ENCODE assay signal across 12 cellular contexts in the genomic region with DNA sequence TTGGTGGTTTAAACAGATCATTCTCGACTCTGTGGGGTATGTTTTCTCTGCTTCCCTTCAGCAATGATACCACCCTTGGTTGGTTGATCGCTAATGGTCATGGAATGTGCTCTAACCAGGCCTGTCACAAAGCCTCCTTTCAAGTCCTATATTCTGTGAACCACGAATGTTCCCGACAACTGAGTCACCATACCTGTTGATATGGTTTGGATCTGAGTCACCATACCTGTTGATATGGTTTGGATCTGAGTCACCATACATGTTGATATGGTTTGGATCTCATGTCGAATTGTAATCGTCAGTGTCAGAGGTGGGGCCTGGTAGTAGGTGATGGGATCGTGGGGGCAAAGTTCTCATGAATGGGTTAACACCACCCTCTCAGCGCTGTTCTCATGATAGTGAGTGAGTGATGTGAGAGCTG.
A peak's percentile ranks its signal among the peaks of the same experiment; 100 is the strongest.
DNase-seq lines count a peak whose midpoint lies in the region; ATAC-seq and TF ChIP-seq lines count a peak whose summit lies in the region.
"Had no signal": no experiment of that assay in that cellular context is flagged by ENCODE, and none has a peak within 500 bp of the region (broad histone marks: within the 10 kb centered on the region; RNA-seq: fewer than 3 reads in every experiment).

No MANE protein-coding gene starts in this region.

- H3K36me3 Mint-ChIP-seq in activated T-cell treated with anti-CD3 and anti-CD28 coated beads, Interleukin-2, amount 50 U/mL, for 24 hours (ENCODE audit: low read depth), result peaks cover 45% of the 10 kb centered on the region

- H3K4me3 Mint-ChIP-seq in activated T-cell treated with anti-CD3 and anti-CD28 coated beads, Interleukin-2, amount 50 U/mL, for 24 hours, result no peak overlapping the region
- H3K4me3 Mint-ChIP-seq: effector memory CD8-positive, alpha-beta T cell; neural crest cell; T-helper 1 cell treated with Interleukin-12 subunit alpha and Interleukin-12 subunit beta and Interleukin-4 antibody, amounts not matched to agents 30 μg/mL and 1 μg/mL, for 36 hours had no signal

- peak overlapping the region; percentile 82 for H3K27ac Mint-ChIP-seq in activated T-cell treated with anti-CD3 and anti-CD28 coated beads, Interleukin-2, amount 50 U/mL, for 24 hours
- H3K27ac Mint-ChIP-seq: effector memory CD8-positive, alpha-beta T cell; T-helper 1 cell treated with Interleukin-12 subunit alpha and Interleukin-12 subunit beta and Interleukin-4 antibody, amounts not matched to agents 30 μg/mL and 1 μg/mL, for 36 hours had no signal

- peak; percentile 13 for DNase-seq in stimulated activated naive CD4-positive, alpha-beta T cell treated with Interleukin-2 at 50 U/mL for 16 hours (lab: John Stamatoyannopoulos, UW)
- DNase-seq in stimulated activated naive CD4-positive, alpha-beta T cell (lab: John Stamatoyannopoulos, UW), result no peak
- DNase-seq in activated T-cell treated with anti-CD3 and anti-CD28 coated beads, Interleukin-2, amount 50 U/mL, for 24 hours, result no peak
- DNase-seq in foreskin melanocyte (peak; percentile 35), NCI-H526 treated with DMSO at 0.1 percent for 48 hours (lab: John Stamatoyannopoulos, UW) (no peak), erythroblast (lab: John Stamatoyannopoulos, UW) (no peak)
- DNase-seq in activated effector memory CD4-positive, alpha-beta T cell treated with anti-CD3 and anti-CD28 coated beads, Interleukin-2, amount 50 U/mL, for 16 hours, result no peak
- DNase-seq: effector memory CD8-positive, alpha-beta T cell; NCI-H510A had no signal

- peaks cover 3% of the 10 kb centered on the region for H3K4me1 Mint-ChIP-seq in activated T-cell treated with anti-CD3 and anti-CD28 coated beads, Interleukin-2, amount 50 U/mL, for 24 hours (ENCODE audit: low read depth)
- H3K4me1 Mint-ChIP-seq: neural crest cell had no signal

- no peaks in the 10 kb centered on the region for H3K27me3 Mint-ChIP-seq in activated T-cell treated with anti-CD3 and anti-CD28 coated beads, Interleukin-2, amount 50 U/mL, for 24 hours
- H3K27me3 Mint-ChIP-seq: effector memory CD8-positive, alpha-beta T cell had no signal

- TF ChIP-seq POLR2A in erythroblast (IDR thresholded peaks at IDR 0.05; ENCODE audit: low read length), result no peak

- no peak for ATAC-seq in HG03439 (IDR thresholded peaks at IDR 0.05; ENCODE audit: unreplicated experiment)
- ATAC-seq: effector memory CD8-positive, alpha-beta T cell had no signal

- no peaks in the 10 kb centered on the region for H3K9me3 Mint-ChIP-seq in activated T-cell treated with anti-CD3 and anti-CD28 coated beads, Interleukin-2, amount 50 U/mL, for 24 hours
- H3K9me3 Mint-ChIP-seq: effector memory CD8-positive, alpha-beta T cell; neural crest cell; T-helper 1 cell treated with Interleukin-12 subunit alpha and Interleukin-12 subunit beta and Interleukin-4 antibody, amounts not matched to agents 30 μg/mL and 1 μg/mL, for 36 hours had no signal

Comparison
In these comparisons a context has a peak if more than half of its experiments do, and no peak if none do; other contexts are left out.
1. DNase-seq: peak in stimulated activated naive CD4-positive, alpha-beta T cell treated with Interleukin-2 at 50 U/mL for 16 hours (single experiment) and foreskin melanocyte (single experiment); none in stimulated activated naive CD4-positive, alpha-beta T cell (0 of 6), activated T-cell treated with anti-CD3 and anti-CD28 coated beads, Interleukin-2, amount 50 U/mL, for 24 hours (single experiment), activated effector memory CD4-positive, alpha-beta T cell treated with anti-CD3 and anti-CD28 coated beads, Interleukin-2, amount 50 U/mL, for 16 hours (single experiment), NCI-H526 treated with DMSO at 0.1 percent for 48 hours (single experiment) and erythroblast (0 of 2).